Comparison of ENCODE assay signal across 8 cellular contexts in genomic region chr16:27179500-27180072, GRCh38. TPM values are rescaled to one million over a fixed set of nuclear protein-coding genes. Genes with fewer than 3 reads are reported as not detected.
DNase-seq lines count a peak whose midpoint lies in the region; ATAC-seq, FAIRE-seq and TF ChIP-seq lines count a peak whose summit lies in the region.

No MANE protein-coding gene starts in this region.

- no peak overlapping the region for H3K14ac ChIP-seq in H1 (ENCODE audit: insufficient read length)

- H2BK20ac ChIP-seq in H1 (ENCODE audit: low read length), result no peak overlapping the region

- no peak overlapping the region for H4K91ac ChIP-seq in H1 (replicated peaks; ENCODE audit: insufficient read length, low read length)

- no peak overlapping the region for H3K56ac ChIP-seq in H1 (replicated peaks; ENCODE audit: insufficient read length, low read depth, low read length)

- H3K4me2 ChIP-seq in H1 (ENCODE audit: insufficient read depth in 1 of 2, low read depth in 2 of 2, low read length in 2 of 2), result peak overlapping the region in 1 of 2 experiments; percentile 2; a peak in 1 of 4 replicates

- H4K20me1 ChIP-seq in H1 (replicated peaks in 1 of 2; ENCODE audit: control insufficient read depth in 1 of 2, insufficient read depth in 2 of 2, low read length in 2 of 2), result no peaks in the 10 kb centered on the region

- H3K27ac ChIP-seq in H1 (ENCODE audit: low read depth, low read length), result no peak overlapping the region

- POLR2A ChIA-PET in H1 (lab: Charles Lee; ENCODE audit: partially characterized antibody), result interaction anchor here (0.6 to 0.8 kb wide), 2 partner anchors 24 to 474 kb away, joined by 3 to 4 read pairs; no protein-coding TSS in a partner anchor

- no peak overlapping the region for H2AK5ac ChIP-seq in H1 (ENCODE audit: low read depth, low read length)

- FAIRE-seq in H1 (lab: Jason Lieb, UNC), result peak; percentile 71

- 19% methylated on average over 13 of the region's 13 CpGs; no CpG with 5 or more reads in 1 of the 2 experiments for WGBS in H1 (ENCODE audit: extremely low coverage in 1 of 2, insufficient coverage in 1 of 2, insufficient read length in 1 of 2, insufficient replicate concordance in 2 of 2, low coverage in 1 of 2, low lambda C conversion rate in 2 of 2, missing lambda C conversion rate in 1 of 2), 2 experiments

- TF ChIP-seq POLR2A in H1 (IDR thresholded peaks at IDR 0.05; ENCODE audit: control extremely low read depth in 1 of 2, low read depth in 2 of 2, low read length in 2 of 2), result no peak

- no peak overlapping the region for H3K4ac ChIP-seq in H1 (replicated peaks; ENCODE audit: insufficient read length, low read depth, low read length)

- peak overlapping the region; percentile 99 for H2AFZ ChIP-seq in H1 (ENCODE audit: low read length)

- H2BK15ac ChIP-seq in H1 (ENCODE audit: low read length), result 0 out of 2 replicates have a peak overlapping the region, but pooled peaks have one; percentile 13

- intact Hi-C loops in mucosa of descending colon (cut with DNase I, micrococcal nuclease), result loop anchor here (5.0 kb wide), 2 partner anchors 188 to 278 kb away; no protein-coding TSS in a partner anchor

- CTCF ChIA-PET in H1 (lab: Charles Lee; ENCODE audit: partially characterized antibody), result interaction anchor here (0.6 to 5.2 kb wide), 38 partner anchors 9 to 302 kb away, joined by 3 to 50 read pairs (median 5); no protein-coding TSS in a partner anchor

- TF ChIP-seq RAD21 in H1 (IDR thresholded peaks at IDR 0.05 in 1 of 2, conservative IDR thresholded peaks at IDR 0.05 in 1 of 2; ENCODE audit: low read depth in 2 of 2, low read length in 2 of 2), result peak; percentile 81 to 86

- H4K8ac ChIP-seq in H1 (ENCODE audit: extremely low read depth, insufficient read depth, low read length), result no peak overlapping the region; the same call in 1 of the 2 replicates

- peak overlapping the region; percentile 65; the same call in 1 of the 2 replicates for H3K18ac ChIP-seq in H1 (ENCODE audit: extremely low read depth, low read length)

- no peaks in the 10 kb centered on the region for H3K23me2 ChIP-seq in H1 (ENCODE audit: low read depth, low read length)

- H3K23ac ChIP-seq in H1 (ENCODE audit: insufficient read length), result no peak overlapping the region

- H3K79me1 ChIP-seq in H1 (ENCODE audit: low read depth, low read length), result no peaks in the 10 kb centered on the region

- H3K9me3 ChIP-seq in H1 (ENCODE audit: insufficient read depth in 2 of 2, low read depth in 1 of 2, low read length in 1 of 2), result no peaks in the 10 kb centered on the region
- no peaks in the 10 kb centered on the region for H3K9me3 ChIP-seq in mucosa of descending colon

- H3K9ac ChIP-seq in H1 (replicated peaks in 1 of 4; ENCODE audit: extremely low read depth in 1 of 4, low read depth in 3 of 4, low read length in 3 of 4), result no peak overlapping the region

- H3K36me3 ChIP-seq in H1 (ENCODE audit: control insufficient read depth in 2 of 4, insufficient read depth in 4 of 4, low read length in 3 of 4), result no peaks in the 10 kb centered on the region
- H3K36me3 ChIP-seq in mucosa of descending colon (ENCODE audit: low read depth), result no peaks in the 10 kb centered on the region

- H3K4me1 ChIP-seq in H1 (replicated peaks in 1 of 4; ENCODE audit: control insufficient read depth in 3 of 4, insufficient read depth in 4 of 4, low read length in 3 of 4) (peaks cover 0 to 3% (median 0%) of the 10 kb centered on the region in 4 experiments; a peak in 3 of 7 replicates), mucosa of descending colon (ENCODE audit: low read depth) (no peaks in the 10 kb centered on the region)

- H2BK5ac ChIP-seq in H1 (ENCODE audit: low read depth, low read length), result no peak overlapping the region

- DNase-seq in NK-92 (lab: John Stamatoyannopoulos, UW; ENCODE audit: unreplicated experiment) (peak; percentile 27), H1 (ENCODE audit: low read depth in 1 of 2, low spot score in 2 of 2) (peak; percentile 50 to 96), mucosa of descending colon (peak; percentile 89 to 95 (median 92))
- peak; percentile 73 for DNase-seq in activated CD8-positive, alpha-beta memory T cell treated with anti-CD3 and anti-CD28 coated beads for 4 hours (ENCODE audit: low read depth in 2 of 2)
- DNase-seq in stimulated activated CD8-positive, alpha-beta memory T cell treated with anti-CD3 and anti-CD28 coated beads, Interleukin-7, amount 100 ng/mL, for 1 hour (ENCODE audit: low read depth in 2 of 2), result peak; percentile 65 to 79

- TF ChIP-seq CTCF in GM12873 (IDR thresholded peaks at IDR 0.05; ENCODE audit: insufficient read depth, low read depth, low read length, missing control alignments), result peak; percentile 99
- TF ChIP-seq CTCF in H1 (IDR thresholded peaks at IDR 0.05; ENCODE audit: control extremely low read depth in 1 of 3, insufficient read depth in 1 of 3, low read depth in 1 of 3, low read length in 3 of 3), result peak; percentile 86 to 98 (median 95)
- TF ChIP-seq CTCF in mucosa of descending colon (IDR thresholded peaks at IDR 0.05), result peak; percentile 90

- H4K5ac ChIP-seq in H1 (ENCODE audit: insufficient read length, low read depth, low read length), result no peak overlapping the region

- H3K79me2 ChIP-seq in H1 (ENCODE audit: control insufficient read depth in 1 of 2, insufficient read depth in 2 of 2, low read length in 2 of 2), result no peaks in the 10 kb centered on the region

- H3K27me3 ChIP-seq in H1 (replicated peaks in 1 of 4; ENCODE audit: control insufficient read depth in 3 of 4, extremely low read depth in 1 of 4, insufficient read depth in 3 of 4, low read length in 3 of 4), result no peaks in the 10 kb centered on the region

- ATAC-seq in HG02884 (IDR thresholded peaks at IDR 0.05; ENCODE audit: unreplicated experiment) (peak; percentile 75), mucosa of descending colon (peak; percentile 98), HG03159 (IDR thresholded peaks at IDR 0.05; ENCODE audit: unreplicated experiment) (no peak)

- no peak overlapping the region for H3K4me3 ChIP-seq in H1 (ENCODE audit: extremely low read depth in 1 of 4, insufficient read depth in 2 of 4, low read depth in 3 of 4, low read length in 4 of 4)
- H3K4me3 ChIP-seq in mucosa of descending colon, result no peak overlapping the region

- H2BK120ac ChIP-seq in H1 (replicated peaks; ENCODE audit: low read depth, low read length), result no peak overlapping the region

- no peak overlapping the region for H2BK12ac ChIP-seq in H1 (ENCODE audit: low read depth, low read length)

- no peak for TF ChIP-seq EP300 in H1 (IDR thresholded peaks at IDR 0.05; ENCODE audit: borderline replicate concordance in 1 of 2, low read depth in 2 of 2, low read length in 2 of 2)

TF ChIP-seq in H1, 55 proteins besides CTCF, POLR2A, EP300 and RAD21:
- TF ChIP-seq CBX8 (IDR thresholded peaks at IDR 0.05; ENCODE audit: borderline replicate concordance, low read depth, low read length), result no peak
- 0 out of 2 replicates have a peak, but pooled peaks have one; percentile 9 for TF ChIP-seq ATF3 (IDR thresholded peaks at IDR 0.05; ENCODE audit: insufficient read depth, low read depth, low read length)
- peak; percentile 17; the same call in 1 of the 2 replicates for TF ChIP-seq CHD2 (IDR thresholded peaks at IDR 0.05; ENCODE audit: low read length)
- TF ChIP-seq TBP (IDR thresholded peaks at IDR 0.05; ENCODE audit: low read depth, low read length), result 0 out of 2 replicates have a peak, but pooled peaks have one; percentile 15
- peak; percentile 82 for TF ChIP-seq JUND (IDR thresholded peaks at IDR 0.05; ENCODE audit: low read length)

RNA-seq across cellular contexts. Expression of gene KDM8, which starts 23.7 kb away (rescaled TPM):
- 10.3 and 14.6 TPM in 2 replicates for total RNA-seq in H1 (2021; fragmentation: NEBNext Ultra II Directional; extraction: Animal tissue kit (Norgen Biotek cat#: 25700))
- 8.1 and 12.8 TPM in 2 replicates for polyA plus RNA-seq in H1 (2011; rRNA removed)
- polyA plus RNA-seq in H1 (2011; cell fraction: cytosol; rRNA removed), result 7.2 TPM
- polyA plus RNA-seq in H1 (2011; cell fraction: nucleus; rRNA removed), result 11.6 TPM
- polyA plus RNA-seq in H1 (2012, experiment 1 of 2), result 5.0 to 9.1 TPM (median 7.2 TPM) in 4 replicates
- 6.9 TPM for polyA plus RNA-seq in H1 (2012, experiment 2 of 2)
- 4.7 TPM for polyA plus RNA-seq in H1 (2013, experiment 1 of 2)
- 4.9 TPM for polyA plus RNA-seq in H1 (2013, experiment 2 of 2)
- 6.5 and 11.8 TPM in 2 replicates for polyA minus RNA-seq in H1 (2011; rRNA and poly(A)+ RNA removed)
- 4.6 TPM for polyA minus RNA-seq in H1 (2011; cell fraction: cytosol; rRNA and poly(A)+ RNA removed)
- polyA minus RNA-seq in H1 (2011; cell fraction: nucleus; rRNA and poly(A)+ RNA removed), result 16.0 TPM
- total RNA-seq in mucosa of descending colon, result 10 to 100 TPM in 1 of 3 donors, 1 to 10 TPM in 2; 8.7 to 12.9 (median 8.9) TPM

Comparison
In these comparisons a context has a peak if more than half of its experiments do, and no peak if none do; other contexts are left out.
1. DNase-seq: peak in every context shown above with its lines; median percentile 92 in mucosa of descending colon; 73 in activated CD8-positive, alpha-beta memory T cell treated with anti-CD3 and anti-CD28 coated beads for 4 hours; 73 in H1; 72 in stimulated activated CD8-positive, alpha-beta memory T cell treated with anti-CD3 and anti-CD28 coated beads, Interleukin-7, amount 100 ng/mL, for 1 hour; 27 in NK-92.